Comparison of ENCODE assay signal across 1 cellular context in genomic region chr2:6723865-6724571, GRCh38.
TF ChIP-seq lines count a peak whose summit lies in the region.

No MANE protein-coding gene starts in this region.

TF ChIP-seq in SK-N-SH treated with all-trans-retinoic acid at 6 μM for 48 hours, 23 proteins besides CTCF, POLR2A, EP300 and RAD21 (continued from another document):
- TF ChIP-seq CREB5 (CRISPR knock-in tag; IDR thresholded peaks at IDR 0.05; ENCODE audit: low read depth) (peak; percentile 88), CSDC2 (CRISPR knock-in tag; IDR thresholded peaks at IDR 0.05) (no peak), ISL1 (CRISPR knock-in tag; IDR thresholded peaks at IDR 0.05) (peak; percentile 95), ESRRG (CRISPR knock-in tag; IDR thresholded peaks at IDR 0.05) (no peak), ZC3H10 (CRISPR knock-in tag; IDR thresholded peaks at IDR 0.05) (no peak), ZNF70 (CRISPR knock-in tag; IDR thresholded peaks at IDR 0.05) (no peak), ZFP30 (CRISPR knock-in tag; IDR thresholded peaks at IDR 0.05) (no peak), ZNF8 (CRISPR knock-in tag; IDR thresholded peaks at IDR 0.05) (no peak; the same call in 1 of the 2 replicates), TSHZ2 (CRISPR knock-in tag; IDR thresholded peaks at IDR 0.05) (peak; percentile 88; the same call in 1 of the 2 replicates)
